1 cellular context compared by ENCODE assay signal in genomic region chrX:48523682-48524081, GRCh38.
TF ChIP-seq lines count a peak whose summit lies in the region.

No MANE protein-coding gene starts in this region.

TF ChIP-seq in GM23338, 12 proteins besides CTCF, POLR2A, EP300 and RAD21:
- TF ChIP-seq, protein P1, sequence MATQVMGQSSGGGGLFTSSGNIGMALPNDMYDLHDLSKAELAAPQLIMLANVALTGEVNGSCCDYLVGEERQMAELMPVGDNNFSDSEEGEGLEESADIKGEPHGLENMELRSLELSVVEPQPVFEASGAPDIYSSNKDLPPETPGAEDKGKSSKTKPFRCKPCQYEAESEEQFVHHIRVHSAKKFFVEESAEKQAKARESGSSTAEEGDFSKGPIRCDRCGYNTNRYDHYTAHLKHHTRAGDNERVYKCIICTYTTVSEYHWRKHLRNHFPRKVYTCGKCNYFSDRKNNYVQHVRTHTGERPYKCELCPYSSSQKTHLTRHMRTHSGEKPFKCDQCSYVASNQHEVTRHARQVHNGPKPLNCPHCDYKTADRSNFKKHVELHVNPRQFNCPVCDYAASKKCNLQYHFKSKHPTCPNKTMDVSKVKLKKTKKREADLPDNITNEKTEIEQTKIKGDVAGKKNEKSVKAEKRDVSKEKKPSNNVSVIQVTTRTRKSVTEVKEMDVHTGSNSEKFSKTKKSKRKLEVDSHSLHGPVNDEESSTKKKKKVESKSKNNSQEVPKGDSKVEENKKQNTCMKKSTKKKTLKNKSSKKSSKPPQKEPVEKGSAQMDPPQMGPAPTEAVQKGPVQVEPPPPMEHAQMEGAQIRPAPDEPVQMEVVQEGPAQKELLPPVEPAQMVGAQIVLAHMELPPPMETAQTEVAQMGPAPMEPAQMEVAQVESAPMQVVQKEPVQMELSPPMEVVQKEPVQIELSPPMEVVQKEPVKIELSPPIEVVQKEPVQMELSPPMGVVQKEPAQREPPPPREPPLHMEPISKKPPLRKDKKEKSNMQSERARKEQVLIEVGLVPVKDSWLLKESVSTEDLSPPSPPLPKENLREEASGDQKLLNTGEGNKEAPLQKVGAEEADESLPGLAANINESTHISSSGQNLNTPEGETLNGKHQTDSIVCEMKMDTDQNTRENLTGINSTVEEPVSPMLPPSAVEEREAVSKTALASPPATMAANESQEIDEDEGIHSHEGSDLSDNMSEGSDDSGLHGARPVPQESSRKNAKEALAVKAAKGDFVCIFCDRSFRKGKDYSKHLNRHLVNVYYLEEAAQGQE (IDR thresholded peaks at IDR 0.05; ENCODE audit: unreplicated experiment) = no peak
- no peak for TF ChIP-seq ZNF331 (CRISPR knock-in tag; IDR thresholded peaks at IDR 0.05; ENCODE audit: low read depth)
- TF ChIP-seq EZH2 (IDR thresholded peaks at IDR 0.05; ENCODE audit: low read depth, unreplicated experiment) = no peak
- no peak for TF ChIP-seq CREB1 (CRISPR knock-in tag; IDR thresholded peaks at IDR 0.05; ENCODE audit: low read depth)
- TF ChIP-seq, protein P2, sequence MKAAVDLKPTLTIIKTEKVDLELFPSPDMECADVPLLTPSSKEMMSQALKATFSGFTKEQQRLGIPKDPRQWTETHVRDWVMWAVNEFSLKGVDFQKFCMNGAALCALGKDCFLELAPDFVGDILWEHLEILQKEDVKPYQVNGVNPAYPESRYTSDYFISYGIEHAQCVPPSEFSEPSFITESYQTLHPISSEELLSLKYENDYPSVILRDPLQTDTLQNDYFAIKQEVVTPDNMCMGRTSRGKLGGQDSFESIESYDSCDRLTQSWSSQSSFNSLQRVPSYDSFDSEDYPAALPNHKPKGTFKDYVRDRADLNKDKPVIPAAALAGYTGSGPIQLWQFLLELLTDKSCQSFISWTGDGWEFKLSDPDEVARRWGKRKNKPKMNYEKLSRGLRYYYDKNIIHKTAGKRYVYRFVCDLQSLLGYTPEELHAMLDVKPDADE (IDR thresholded peaks at IDR 0.05) = no peak
- no peak for TF ChIP-seq EZH2phosphoT487 (IDR thresholded peaks at IDR 0.05; ENCODE audit: unreplicated experiment)
- TF ChIP-seq POLR2AphosphoS5 (IDR thresholded peaks at IDR 0.05; ENCODE audit: low read depth) = no peak
- TF ChIP-seq JUNB (IDR thresholded peaks at IDR 0.05; ENCODE audit: unreplicated experiment) = no peak
- TF ChIP-seq NANOG (IDR thresholded peaks at IDR 0.05; ENCODE audit: borderline replicate concordance) = no peak
- TF ChIP-seq ZNF114 (CRISPR knock-in tag; IDR thresholded peaks at IDR 0.05) = no peak
TF ChIP-seq in GM23338: peak in this region for 0.
